11 cellular contexts compared by ENCODE assay signal in the genomic region with DNA sequence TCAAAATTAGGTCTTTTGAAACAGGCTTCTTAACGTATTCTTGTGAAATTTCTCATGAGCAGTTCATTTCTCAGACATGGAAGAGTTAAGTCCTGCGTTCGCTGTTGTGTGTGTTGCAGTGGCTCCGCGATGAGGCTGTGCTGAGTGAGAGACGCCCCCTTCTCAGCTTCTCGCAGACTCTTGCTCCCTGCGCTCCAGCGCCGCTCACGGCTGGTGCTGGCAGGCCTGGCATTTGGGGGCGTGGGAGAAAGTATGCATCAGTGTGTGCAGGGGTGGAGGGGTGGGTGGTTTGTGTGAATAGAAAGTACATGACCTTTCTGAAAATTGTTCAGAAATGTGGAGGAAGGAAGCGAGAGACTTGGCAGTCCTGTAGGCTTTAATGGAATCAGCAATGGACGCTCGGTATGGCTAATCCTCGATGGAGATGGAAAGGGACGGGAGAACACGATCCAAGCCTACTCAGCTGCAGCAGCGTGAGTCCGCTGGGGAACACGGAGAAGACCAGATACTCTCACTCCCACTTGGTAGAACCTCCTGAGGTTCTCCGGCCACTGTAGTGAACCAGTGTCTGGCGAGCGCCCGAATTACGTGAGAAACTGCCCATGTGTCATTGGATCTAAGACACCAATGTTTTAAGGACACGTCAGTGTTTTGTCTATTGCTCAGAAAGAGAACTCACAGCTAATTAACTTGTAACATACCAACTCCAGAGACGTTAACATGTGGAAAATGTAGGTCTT. TPM values are rescaled to one million over a fixed set of nuclear protein-coding genes. Genes with fewer than 3 reads are reported as not detected.
DNase-seq lines count a peak whose midpoint lies in the region; FAIRE-seq and TF ChIP-seq lines count a peak whose summit lies in the region.
"Had no signal": no experiment of that assay in that cellular context is flagged by ENCODE, and none has a peak within 500 bp of the region (broad histone marks: within the 10 kb centered on the region; RNA-seq: fewer than 3 reads in every experiment).

No MANE protein-coding gene starts in this region.

- peak overlapping the region in 1 of 2 donors; percentile 20 for H3K9ac ChIP-seq in kidney (ENCODE audit: low read length in 2 of 2)

- intact Hi-C loops in kidney (cut with DNase I) = loop anchor here (10.0 kb wide), 1 partner anchor 109 kb away; no protein-coding TSS in a partner anchor

- peaks cover under 1 to 4% of the 10 kb centered on the region in 2 donors for H3K4me1 ChIP-seq in kidney (ENCODE audit: control insufficient read depth in 1 of 2, insufficient read depth in 1 of 2, low read depth in 1 of 2, low read length in 2 of 2)

- H3K27me3 ChIP-seq in MG63 = no peaks in the 10 kb centered on the region

- no peak overlapping the region for H3K4me3 ChIP-seq in kidney (ENCODE audit: low read length in 2 of 2)
- no peak overlapping the region for H3K4me3 ChIP-seq in MG63
- H3K4me3 ChIP-seq: lower lobe of right lung had no signal

- no peak for FAIRE-seq in kidney (lab: Jason Lieb, UNC)

- no peak for TF ChIP-seq CTCF in kidney (IDR thresholded peaks at IDR 0.05; ENCODE audit: borderline replicate concordance, extremely low read depth, insufficient read depth)

- no peaks in the 10 kb centered on the region for H3K9me3 ChIP-seq in kidney (ENCODE audit: control insufficient read depth in 1 of 2, low read length in 2 of 2)
- H3K9me3 ChIP-seq in MG63 = no peaks in the 10 kb centered on the region
- H3K9me3 ChIP-seq: lower lobe of right lung had no signal

- peak; percentile 57 for DNase-seq in EL
- peak in 55 of 58 donors; percentile 14 to 85 (median 61) for DNase-seq in anterior cingulate cortex (lab: John Stamatoyannopoulos, UW)
- DNase-seq in kidney = peak; percentile 73
- peak; percentile 34 for DNase-seq in stimulated activated CD4-positive, alpha-beta T cell treated with anti-CD3 and anti-CD28 coated beads, Interleukin-2, amount 100 ng/mL, for 24 hours
- DNase-seq in NCI-H1092 treated with DMSO at 0.1 percent for 48 hours (lab: John Stamatoyannopoulos, UW) = no peak
- no peak for DNase-seq in NCI-H1105 (lab: John Stamatoyannopoulos, UW)
- no peak for DNase-seq in MG63
- DNase-seq in GOT3 (lab: John Stamatoyannopoulos, UW) = no peak
- DNase-seq: lower lobe of right lung; stimulated activated naive B cell treated with anti-CD40 and anti-IgM and Interleukin-4, amounts not matched to agents 10 μg/mL and 1 μg/mL and 100 μg/mL, for 72 hours had no signal

- H3K36me3 ChIP-seq in kidney (ENCODE audit: control insufficient read depth in 1 of 2, insufficient read depth in 2 of 2, low read length in 2 of 2) (peaks cover 0 to 4% of the 10 kb centered on the region in 2 donors), MG63 (no peaks in the 10 kb centered on the region; the same call in none of the 2 replicates)

- H3K27ac ChIP-seq in kidney (ENCODE audit: low read depth in 2 of 2, low read length in 2 of 2) = no peak overlapping the region
- H3K27ac ChIP-seq: lower lobe of right lung, RWPE1 had no signal

RNA-seq across cellular contexts. Expression of gene TAB1, which starts 5.9 kb away (rescaled TPM):
- total RNA-seq in kidney = 30.9 TPM
- polyA plus RNA-seq in kidney (ENCODE audit: insufficient read depth, low read depth, low replicate concordance) = 14.4 TPM
- total RNA-seq in MG63 (2014; rRNA removed; shearing (Covaris generic); ENCODE audit: low replicate concordance) = 24.1 and 32.9 TPM in 2 replicates

RNA-seq across cellular contexts. Expression of gene MGAT3, which starts 51.3 kb away (rescaled TPM):
- total RNA-seq in kidney = 5.4 TPM
- polyA plus RNA-seq in kidney (ENCODE audit: insufficient read depth, low read depth, low replicate concordance) = 2.7 TPM
- total RNA-seq in MG63 (2014; rRNA removed; shearing (Covaris generic); ENCODE audit: low replicate concordance) = 0.20 TPM in 1 of 2 replicates, not detected in the other

RNA-seq across cellular contexts. Expression of gene SYNGR1, which starts 55.7 kb away (rescaled TPM):
- total RNA-seq in kidney = 21.5 TPM
- polyA plus RNA-seq in kidney (ENCODE audit: insufficient read depth, low read depth, low replicate concordance) = 43.0 TPM
- total RNA-seq in MG63 (2014; rRNA removed; shearing (Covaris generic); ENCODE audit: low replicate concordance) = 32.3 and 58.3 TPM in 2 replicates

Comparison
In these comparisons a context has a peak if more than half of its experiments do, and no peak if none do; other contexts are left out.
1. DNase-seq: peak in EL (single experiment), anterior cingulate cortex (55 of 58), kidney (single experiment) and stimulated activated CD4-positive, alpha-beta T cell treated with anti-CD3 and anti-CD28 coated beads, Interleukin-2, amount 100 ng/mL, for 24 hours (2 of 2); none in NCI-H1092 treated with DMSO at 0.1 percent for 48 hours (single experiment), NCI-H1105 (single experiment), MG63 (single experiment) and GOT3 (single experiment).